In the genomic region with DNA sequence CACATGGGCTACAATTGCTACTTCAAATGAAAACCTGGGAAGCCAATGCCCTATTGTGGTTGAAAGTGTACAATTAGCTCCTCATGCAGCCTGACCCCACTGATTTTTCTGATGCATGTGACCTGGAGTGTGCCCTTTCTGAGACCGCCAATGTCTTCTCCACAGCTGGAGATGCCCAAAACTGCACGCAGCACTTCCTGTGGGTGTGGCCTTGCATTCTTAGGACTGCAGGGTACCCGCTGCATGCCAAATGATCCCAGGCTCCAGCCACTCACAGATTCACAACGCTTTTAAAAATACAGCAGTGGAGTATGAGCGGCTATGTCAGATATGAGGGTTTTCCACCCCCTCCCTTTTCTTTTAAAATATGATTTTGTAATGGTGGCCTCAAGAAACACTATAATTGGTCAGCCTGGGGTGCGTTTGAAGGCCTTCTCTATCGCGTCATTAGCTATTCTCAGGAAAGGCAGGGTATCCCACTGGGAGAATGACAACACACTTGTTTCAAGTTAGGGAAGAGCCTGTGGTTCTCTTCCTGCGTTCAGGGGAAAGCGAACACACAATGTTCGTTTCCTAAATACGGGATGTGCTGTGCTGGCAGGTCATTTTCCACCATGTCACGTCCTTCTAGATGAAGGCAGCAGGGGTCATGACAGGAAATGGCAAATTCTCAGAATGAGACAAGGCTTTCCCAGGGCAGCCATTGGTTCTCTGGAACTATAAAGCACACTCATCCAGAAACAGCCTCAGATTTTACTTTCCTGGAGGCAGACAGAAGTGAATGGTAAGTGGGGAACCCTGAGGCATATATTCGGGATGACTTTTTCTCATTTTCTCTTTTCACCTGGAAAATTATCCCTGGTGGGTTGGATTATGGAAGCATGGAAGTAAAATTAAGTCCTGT, we compare ENCODE assay signal across 8 cellular contexts. TPM values are rescaled to one million over a fixed set of nuclear protein-coding genes. Genes with fewer than 3 reads are reported as not detected.
DNase-seq lines count a peak whose midpoint lies in the region; ATAC-seq and TF ChIP-seq lines count a peak whose summit lies in the region.

A gene with protein sequence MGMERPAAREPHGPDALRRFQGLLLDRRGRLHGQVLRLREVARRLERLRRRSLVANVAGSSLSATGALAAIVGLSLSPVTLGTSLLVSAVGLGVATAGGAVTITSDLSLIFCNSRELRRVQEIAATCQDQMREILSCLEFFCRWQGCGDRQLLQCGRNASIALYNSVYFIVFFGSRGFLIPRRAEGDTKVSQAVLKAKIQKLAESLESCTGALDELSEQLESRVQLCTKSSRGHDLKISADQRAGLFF (plus strand): TSS at position 749 of the 904 bp plus-strand sequence. CDS start 33 bp downstream, at position 782.

- no peaks in the 10 kb centered on the region for H3K9me3 ChIP-seq in mammary epithelial cell (replicated peaks; ENCODE audit: insufficient read depth, low read length)
- H3K9me3 ChIP-seq in left lung: no peaks in the 10 kb centered on the region
- H3K9me3 ChIP-seq in suprapubic skin: no peaks in the 10 kb centered on the region

- peak within 1 kb of the TSS; percentile 83 for H3K4me3 Mint-ChIP-seq in activated naive CD4-positive, alpha-beta T cell treated with anti-CD3 and anti-CD28 coated beads for 36 hours

- H3K27me3 ChIP-seq in mammary epithelial cell (ENCODE audit: insufficient read depth, low read length) (no peaks in the 10 kb centered on the region), left lung (no peaks in the 10 kb centered on the region), suprapubic skin (no peaks in the 10 kb centered on the region)

- CTCF ChIA-PET in activated naive CD4-positive, alpha-beta T cell treated with anti-CD3 and anti-CD28 coated beads for 36 hours (lab: Charles Lee): interaction anchor here (1.4 to 1.5 kb wide), 2 partner anchors 48 to 52 kb away, joined by 4 read pairs; no protein-coding TSS in a partner anchor
- CTCF ChIA-PET in mammary epithelial cell (lab: Charles Lee; ENCODE audit: low non-redundant PET): no interaction called here

- H3K9ac ChIP-seq in mammary epithelial cell (ENCODE audit: insufficient read depth, low read length): no peak within 1 kb of the TSS

- TF ChIP-seq POLR2A in suprapubic skin (IDR thresholded peaks at IDR 0.05): peak in 1 of 2 donors; percentile 70

- H3K27ac Mint-ChIP-seq in activated naive CD4-positive, alpha-beta T cell treated with anti-CD3 and anti-CD28 coated beads for 36 hours: peak within 1 kb of the TSS; percentile 36

- peaks cover 24% of the 10 kb centered on the region for H3K4me1 ChIP-seq in mammary epithelial cell (ENCODE audit: insufficient read depth, low read length)
- peaks cover 9 to 34% of the 10 kb centered on the region in 2 donors for H3K4me1 ChIP-seq in left lung
- H3K4me1 ChIP-seq in suprapubic skin: peaks cover 30% of the 10 kb centered on the region

- intact Hi-C loops in activated naive CD4-positive, alpha-beta T cell treated with anti-CD3 and anti-CD28 coated beads for 36 hours (cut with micrococcal nuclease): no loop called here
- intact Hi-C loops in mammary epithelial cell (cut with micrococcal nuclease) (loop anchor here (5.0 kb wide), 1 partner anchor 312 kb away; no protein-coding TSS in a partner anchor), left lung (cut with DNase I) (no loop called here)

- H3K36me3 Mint-ChIP-seq in activated naive CD4-positive, alpha-beta T cell treated with anti-CD3 and anti-CD28 coated beads for 36 hours (ENCODE audit: low read depth): no peaks in the 10 kb centered on the region

- H3K27me3 Mint-ChIP-seq in activated naive CD4-positive, alpha-beta T cell treated with anti-CD3 and anti-CD28 coated beads for 36 hours (ENCODE audit: low read depth): no peaks in the 10 kb centered on the region

- H3K36me3 ChIP-seq in mammary epithelial cell (ENCODE audit: insufficient read depth, low read length) (no peaks in the 10 kb centered on the region), left lung (no peaks in the 10 kb centered on the region), suprapubic skin (no peaks in the 10 kb centered on the region)

- no peak for TF ChIP-seq CTCF in mammary epithelial cell (conservative IDR thresholded peaks at IDR 0.05 in 1 of 2, IDR thresholded peaks at IDR 0.05 in 1 of 2; ENCODE audit: extremely low read depth in 1 of 2, insufficient read depth in 1 of 2, low read depth in 1 of 2, low read length in 2 of 2)
- no peak for TF ChIP-seq CTCF in left lung (IDR thresholded peaks at IDR 0.05)
- no peak for TF ChIP-seq CTCF in suprapubic skin (IDR thresholded peaks at IDR 0.05)

- peaks cover 27% of the 10 kb centered on the region for H3K4me1 Mint-ChIP-seq in activated naive CD4-positive, alpha-beta T cell treated with anti-CD3 and anti-CD28 coated beads for 36 hours (ENCODE audit: low read depth)

- no peaks in the 10 kb centered on the region for H4K20me1 ChIP-seq in mammary epithelial cell (ENCODE audit: insufficient read depth, low read length)

- peak within 1 kb of the TSS; percentile 51 to 62 (median 58) for H3K4me3 ChIP-seq in mammary epithelial cell (replicated peaks in 1 of 3; ENCODE audit: insufficient read depth in 1 of 3, low read depth in 2 of 3, low read length in 3 of 3)
- peak within 1 kb of the TSS; percentile 65 to 85 for H3K4me3 ChIP-seq in left lung
- H3K4me3 ChIP-seq in suprapubic skin: peak within 1 kb of the TSS; percentile 60

- H3K27ac ChIP-seq in mammary epithelial cell (ENCODE audit: insufficient read depth, low read depth, low read length): no peak within 1 kb of the TSS
- peak within 1 kb of the TSS; percentile 87 to 92 for H3K27ac ChIP-seq in left lung
- H3K27ac ChIP-seq in suprapubic skin: peak within 1 kb of the TSS; percentile 79

- no TSS peak for BruUV-seq in mammary epithelial cell (replicated peaks; lab: Mats Ljungman, UMichigan)

- peak; percentile 8 for DNase-seq in activated naive CD4-positive, alpha-beta T cell treated with anti-CD3 and anti-CD28 coated beads for 36 hours
- no peak for DNase-seq in activated naive CD4-positive, alpha-beta T cell (lab: John Stamatoyannopoulos, UW)
- DNase-seq in mammary epithelial cell: no peak
- no peak for DNase-seq in left lung
- DNase-seq in suprapubic skin (ENCODE audit: low spot score in 2 of 2): peak in 1 of 2 donors; percentile 76
- DNase-seq in OCI-M2 (lab: John Stamatoyannopoulos, UW; ENCODE audit: unreplicated experiment): no peak
- no peak for DNase-seq in NOMO-1 treated with DMSO at 0.1 percent for 48 hours (lab: John Stamatoyannopoulos, UW; ENCODE audit: unreplicated experiment)
- no peak for DNase-seq in COR-L47 (lab: John Stamatoyannopoulos, UW)

- peak within 1 kb of the TSS; percentile 91 for H3K4me2 ChIP-seq in mammary epithelial cell (ENCODE audit: insufficient read depth, low read depth, low read length)

- H3K79me2 ChIP-seq in mammary epithelial cell (ENCODE audit: insufficient read depth, low read length): no peaks in the 10 kb centered on the region

- ATAC-seq in left lung: no peak

- dilution Hi-C loops in mammary epithelial cell (cut with HindIII; ENCODE audit: low sequenced_read_pairs): no loop called here

- peak within 1 kb of the TSS; percentile 95 for H2AFZ ChIP-seq in mammary epithelial cell (ENCODE audit: low read depth, low read length)

- 93% methylated on average over 13 of the region's 14 CpGs for WGBS in mammary epithelial cell (ENCODE audit: low coverage, missing lambda C conversion rate)
- 76% methylated on average over 14 of the region's 14 CpGs for WGBS in suprapubic skin

- H3K9me3 Mint-ChIP-seq in activated naive CD4-positive, alpha-beta T cell treated with anti-CD3 and anti-CD28 coated beads for 36 hours: no peaks in the 10 kb centered on the region

- in situ Hi-C loops in mammary epithelial cell (cut with MboI; ENCODE audit: low sequenced_read_pairs in 2 of 2): loop anchor here in 1 of 2 donors (10.0 kb wide), 1 partner anchor 200 kb away; no protein-coding TSS in a partner anchor

- TF ChIP-seq EP300 in suprapubic skin (IDR thresholded peaks at IDR 0.05): peak; percentile 98

RNA-seq across cellular contexts. Expression of the gene that starts here (rescaled TPM):
- 1 to 10 TPM in 1 of 2 experiments, under 1 TPM in 1; 0.88 to 1.3 TPM for total RNA-seq in activated naive CD4-positive, alpha-beta T cell treated with anti-CD3 and anti-CD28 coated beads for 36 hours
- total RNA-seq in mammary epithelial cell (1 to 10 TPM in 1 of 2 donors, under 1 TPM in 1; 0.99 to 2.7 TPM), left lung (1 to 10 TPM; 7.3 to 8.9 TPM), suprapubic skin (10 to 100 TPM; 14.6 to 25.5 (median 16.4) TPM)
- polyA plus RNA-seq in mammary epithelial cell: 0.49 TPM
- polyA minus RNA-seq in mammary epithelial cell: 0.21 TPM
